ENCODE assay signal across 3 cellular contexts in the genomic region with DNA sequence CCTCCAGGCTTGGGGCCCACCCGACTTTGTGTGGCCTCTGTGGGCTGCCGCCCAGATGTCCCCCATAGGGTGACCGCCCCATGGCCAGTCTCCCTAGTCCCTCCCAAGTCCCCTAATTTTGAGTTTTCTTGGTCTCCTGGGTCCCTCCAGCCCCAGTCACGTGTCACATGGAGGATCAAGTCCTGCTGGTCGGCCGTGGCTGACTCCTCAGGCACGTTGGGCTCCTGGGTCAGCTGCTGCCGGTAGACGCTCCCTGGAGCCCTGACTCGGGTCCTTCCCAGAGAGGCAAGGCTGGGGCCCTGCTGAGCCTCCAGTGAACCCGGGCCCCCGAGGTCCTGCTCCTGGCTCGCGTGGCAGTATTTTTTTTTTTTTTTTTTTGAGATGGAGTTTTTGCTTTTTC. TPM values are rescaled to one million over a fixed set of nuclear protein-coding genes. Genes with fewer than 3 reads are reported as not detected.
"Had no signal": no experiment of that assay in that cellular context is flagged by ENCODE, and none has a peak within 500 bp of the region (broad histone marks: within the 10 kb centered on the region; RNA-seq: fewer than 3 reads in every experiment).

No MANE protein-coding gene starts in this region.

RNA-seq across cellular contexts. Expression of a gene that starts 10.2 kb away (rescaled TPM):
- total RNA-seq: HT1080, IMR-90 had no signal
- polyA plus RNA-seq: IMR-90 had no signal

RNA-seq across cellular contexts. Expression of a gene that starts 24.2 kb away (rescaled TPM):
- polyA plus RNA-seq: IgD-negative memory B cell had no signal

RNA-seq across cellular contexts. Expression of a gene that starts 38.6 kb away (rescaled TPM):
- total RNA-seq: HT1080, IMR-90 had no signal
- polyA plus RNA-seq: IgD-negative memory B cell had no signal
